In the genomic region with DNA sequence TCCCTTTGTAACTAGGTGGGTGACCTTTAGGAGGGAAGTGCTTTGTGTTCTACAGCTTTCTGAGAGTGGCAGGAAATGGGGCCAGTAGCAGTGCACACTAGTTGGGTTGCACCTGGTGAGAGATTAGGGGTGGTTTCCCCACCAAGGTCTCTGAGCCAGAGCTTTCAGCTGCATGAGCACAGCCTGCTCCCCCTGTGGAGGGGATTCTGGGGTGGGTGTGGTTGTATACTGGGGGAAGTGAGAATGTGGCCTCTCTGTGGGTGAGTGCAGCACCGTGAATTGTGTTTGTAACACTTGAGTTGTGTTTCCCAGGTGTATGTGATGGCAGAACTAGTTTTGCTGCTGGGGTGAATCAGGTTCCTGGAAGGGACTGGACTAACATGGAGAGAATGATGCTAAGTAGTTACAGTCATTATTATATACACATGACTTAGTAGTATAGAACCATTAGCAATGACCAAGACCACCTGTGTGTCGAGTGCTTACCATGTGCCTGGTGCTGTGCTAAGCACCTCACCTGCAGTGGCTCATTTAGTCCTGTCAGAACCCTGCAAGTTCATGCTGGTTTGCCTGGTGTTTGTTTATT, we compare ENCODE assay signal across 9 cellular contexts. TPM values are rescaled to one million over a fixed set of nuclear protein-coding genes. Genes with fewer than 3 reads are reported as not detected.
DNase-seq lines count a peak whose midpoint lies in the region; ATAC-seq, FAIRE-seq and TF ChIP-seq lines count a peak whose summit lies in the region.
"Had no signal": no experiment of that assay in that cellular context is flagged by ENCODE, and none has a peak within 500 bp of the region (broad histone marks: within the 10 kb centered on the region; RNA-seq: fewer than 3 reads in every experiment).

No MANE protein-coding gene starts in this region.

- peak overlapping the region; percentile 93; the same call in 1 of the 2 replicates for H2BK15ac ChIP-seq in H1 (ENCODE audit: low read length)

- in situ Hi-C loops in gastrocnemius medialis (cut with MboI; ENCODE audit: low sequenced_read_pairs in 4 of 4): loop anchor here in 1 of 4 donors (10.0 kb wide), 1 partner anchor 59 kb away; no protein-coding TSS in a partner anchor

- peak overlapping the region; percentile 99; the same call in 1 of the 2 replicates for H2BK12ac ChIP-seq in H1 (ENCODE audit: low read depth, low read length)

- H3K4ac ChIP-seq in H1 (replicated peaks; ENCODE audit: insufficient read length, low read depth, low read length): no peak overlapping the region

- no peak overlapping the region for H3K9ac ChIP-seq in H1 (replicated peaks in 1 of 4; ENCODE audit: extremely low read depth in 1 of 4, low read depth in 3 of 4, low read length in 3 of 4)

- peak overlapping the region; percentile 100 for H2AK5ac ChIP-seq in H1 (ENCODE audit: low read depth, low read length)

- H3K23ac ChIP-seq in H1 (ENCODE audit: insufficient read length): no peak overlapping the region

- peaks cover 0 to 4% of the 10 kb centered on the region in 2 experiments; a peak in 1 of 4 replicates for H3K79me2 ChIP-seq in H1 (ENCODE audit: control insufficient read depth in 1 of 2, insufficient read depth in 2 of 2, low read length in 2 of 2)

- TF ChIP-seq POLR2A in H1 (IDR thresholded peaks at IDR 0.05; ENCODE audit: control extremely low read depth in 1 of 2, low read depth in 2 of 2, low read length in 2 of 2) (no peak), gastrocnemius medialis (IDR thresholded peaks at IDR 0.05) (no peak)

- H3K23me2 ChIP-seq in H1 (ENCODE audit: low read depth, low read length): peaks cover 6% of the 10 kb centered on the region

- no peak overlapping the region for H4K91ac ChIP-seq in H1 (replicated peaks; ENCODE audit: insufficient read length, low read length)

- H2BK20ac ChIP-seq in H1 (ENCODE audit: low read length): peak overlapping the region; percentile 4; the same call in 1 of the 2 replicates

- H3K9me3 ChIP-seq in CD4-positive, alpha-beta T cell (ENCODE audit: control insufficient read depth, low read length): no peaks in the 10 kb centered on the region
- H3K9me3 ChIP-seq in H1 (ENCODE audit: insufficient read depth in 2 of 2, low read depth in 1 of 2, low read length in 1 of 2) (no peaks in the 10 kb centered on the region), gastrocnemius medialis (no peaks in the 10 kb centered on the region)

- no peaks in the 10 kb centered on the region; the same call in 1 of the 2 replicates for H3K79me1 ChIP-seq in H1 (ENCODE audit: low read depth, low read length)

- no peak overlapping the region for H3K56ac ChIP-seq in H1 (replicated peaks; ENCODE audit: insufficient read length, low read depth, low read length)

- ATAC-seq in CD4-positive, alpha-beta T cell (ENCODE audit: poor library complexity): peak; percentile 77
- ATAC-seq in HG03139 (IDR thresholded peaks at IDR 0.05; ENCODE audit: unreplicated experiment) (peak; percentile 68), WTC11 (peak; percentile 1), gastrocnemius medialis (no peak)

- TF ChIP-seq RAD21 in H1 (IDR thresholded peaks at IDR 0.05 in 1 of 2, conservative IDR thresholded peaks at IDR 0.05 in 1 of 2; ENCODE audit: low read depth in 2 of 2, low read length in 2 of 2): no peak

- H3K4me1 Mint-ChIP-seq in CD4-positive, alpha-beta T cell (ENCODE audit: low read depth): peaks cover 41% of the 10 kb centered on the region
- H3K4me1 Mint-ChIP-seq in WTC11: peaks cover 69% of the 10 kb centered on the region

- intact Hi-C loops in CD4-positive, alpha-beta T cell (cut with DNase I, micrococcal nuclease): loop anchor here in 1 of 2 experiments (2.0 to 10.0 kb wide), 5 partner anchors 15 to 209 kb away; no protein-coding TSS in a partner anchor
- intact Hi-C loops in gastrocnemius medialis (cut with DNase I; ENCODE audit: low total_unique reads): loop anchor here (5.0 to 10.0 kb wide), 2 partner anchors 111 to 539 kb away; a partner anchor contains a TSS

- POLR2A ChIA-PET in CD4-positive, alpha-beta T cell (lab: Charles Lee): interaction anchor here (0.6 to 2.9 kb wide), 15 partner anchors 9 to 129 kb away, joined by 3 to 21 read pairs (median 6); a partner anchor contains a TSS
- POLR2A ChIA-PET in WTC11 (lab: Charles Lee) (interaction anchor here (0.9 to 4.8 kb wide), 10 partner anchors 12 to 130 kb away, joined by 3 to 54 read pairs (median 4); a partner anchor contains a TSS), H1 (lab: Charles Lee; ENCODE audit: partially characterized antibody) (interaction anchor here (0.6 to 9.8 kb wide), 17 partner anchors 14 to 140 kb away, joined by 3 to 212 read pairs (median 4); a partner anchor contains a TSS)

- no peak overlapping the region for H2BK120ac ChIP-seq in H1 (replicated peaks; ENCODE audit: low read depth, low read length)

- H3K14ac ChIP-seq in H1 (ENCODE audit: insufficient read length): no peak overlapping the region

- H3K4me3 Mint-ChIP-seq in CD4-positive, alpha-beta T cell: peak overlapping the region; percentile 84
- peak overlapping the region; percentile 54 for H3K4me3 Mint-ChIP-seq in WTC11

- no peak overlapping the region for H2AFZ ChIP-seq in H1 (ENCODE audit: low read length)

- no peaks in the 10 kb centered on the region for H3K27me3 ChIP-seq in CD4-positive, alpha-beta T cell (ENCODE audit: control insufficient read depth, insufficient read depth, low read length)
- H3K27me3 ChIP-seq in H1 (replicated peaks in 1 of 4; ENCODE audit: control insufficient read depth in 3 of 4, extremely low read depth in 1 of 4, insufficient read depth in 3 of 4, low read length in 3 of 4): no peaks in the 10 kb centered on the region; a peak in 1 of 7 replicates
- no peaks in the 10 kb centered on the region for H3K27me3 ChIP-seq in gastrocnemius medialis

- H3K4me1 ChIP-seq in H1 (replicated peaks in 1 of 4; ENCODE audit: control insufficient read depth in 3 of 4, insufficient read depth in 4 of 4, low read length in 3 of 4) (peaks cover 29 to 54% (median 42%) of the 10 kb centered on the region in 4 experiments), gastrocnemius medialis (peaks cover 48 to 58% of the 10 kb centered on the region in 2 donors)

- 88% methylated on average over 2 of the region's 2 CpGs; no CpG with 5 or more reads in 1 of the 2 experiments for WGBS in H1 (ENCODE audit: extremely low coverage in 1 of 2, insufficient coverage in 1 of 2, insufficient read length in 1 of 2, insufficient replicate concordance in 2 of 2, low coverage in 1 of 2, low lambda C conversion rate in 2 of 2, missing lambda C conversion rate in 1 of 2), 2 experiments

- H3K18ac ChIP-seq in H1 (ENCODE audit: extremely low read depth, low read length): peak overlapping the region; percentile 55; the same call in 1 of the 2 replicates

- H2BK5ac ChIP-seq in H1 (ENCODE audit: low read depth, low read length): peak overlapping the region; percentile 1; the same call in 1 of the 2 replicates

- TF ChIP-seq EP300 in H1 (IDR thresholded peaks at IDR 0.05; ENCODE audit: borderline replicate concordance in 1 of 2, low read depth in 2 of 2, low read length in 2 of 2): no peak

- H3K36me3 ChIP-seq in H1 (ENCODE audit: control insufficient read depth in 2 of 4, insufficient read depth in 4 of 4, low read length in 3 of 4) (no peaks in the 10 kb centered on the region), gastrocnemius medialis (no peaks in the 10 kb centered on the region)

- peaks cover 0 to 15% of the 10 kb centered on the region in 2 experiments for H4K20me1 ChIP-seq in H1 (replicated peaks in 1 of 2; ENCODE audit: control insufficient read depth in 1 of 2, insufficient read depth in 2 of 2, low read length in 2 of 2)

- H3K4me3 ChIP-seq in H1 (ENCODE audit: extremely low read depth in 1 of 4, insufficient read depth in 2 of 4, low read depth in 3 of 4, low read length in 4 of 4) (no peak overlapping the region), gastrocnemius medialis (peak overlapping the region in 1 of 4 donors; percentile 79)

- CTCF ChIA-PET in CD4-positive, alpha-beta T cell (lab: Charles Lee): interaction anchor here (1.1 to 11.4 kb wide), 7 partner anchors 14 to 214 kb away, joined by 4 to 172 read pairs (median 9); no protein-coding TSS in a partner anchor
- CTCF ChIA-PET in WTC11 (lab: Charles Lee): interaction anchor here (0.5 to 12.0 kb wide), 44 partner anchors 7 to 333 kb away, joined by 3 to 247 read pairs (median 5); a partner anchor contains a TSS
- CTCF ChIA-PET in H1 (lab: Charles Lee; ENCODE audit: partially characterized antibody): interaction anchor here (0.6 to 20.3 kb wide), 36 partner anchors 9 to 333 kb away, joined by 3 to 385 read pairs (median 8); a partner anchor contains a TSS

- H3K27ac Mint-ChIP-seq in CD4-positive, alpha-beta T cell: peak overlapping the region; percentile 74
- peak overlapping the region; percentile 90 for H3K27ac Mint-ChIP-seq in WTC11

- no peak overlapping the region for H4K5ac ChIP-seq in H1 (ENCODE audit: insufficient read length, low read depth, low read length)

- FAIRE-seq in H1 (lab: Jason Lieb, UNC): no peak

- no peaks in the 10 kb centered on the region for H3K9me3 Mint-ChIP-seq in CD4-positive, alpha-beta T cell
- no peaks in the 10 kb centered on the region for H3K9me3 Mint-ChIP-seq in WTC11

- no peak for TF ChIP-seq CTCF in CD4-positive, alpha-beta T cell (IDR thresholded peaks at IDR 0.05)
- TF ChIP-seq CTCF in WTC11 (IDR thresholded peaks at IDR 0.05): no peak
- no peak for TF ChIP-seq CTCF in H1 (IDR thresholded peaks at IDR 0.05; ENCODE audit: control extremely low read depth in 1 of 3, insufficient read depth in 1 of 3, low read depth in 1 of 3, low read length in 3 of 3)
- no peak for TF ChIP-seq CTCF in gastrocnemius medialis (IDR thresholded peaks at IDR 0.05 in 4 of 5, conservative IDR thresholded peaks at IDR 0.05 in 1 of 5)

- H3K27ac ChIP-seq in CD4-positive, alpha-beta T cell (ENCODE audit: low read depth, low read length): no peak overlapping the region
- H3K27ac ChIP-seq in H1 (ENCODE audit: low read depth, low read length): no peak overlapping the region
- H3K27ac ChIP-seq in gastrocnemius medialis: peak overlapping the region; percentile 96 to 99 (median 98)
- H3K27ac ChIP-seq: HL-60 had no signal

- H3K4me2 ChIP-seq in H1 (ENCODE audit: insufficient read depth in 1 of 2, low read depth in 2 of 2, low read length in 2 of 2): peak overlapping the region; percentile 66 to 87; a peak in 2 of 4 replicates

- no peaks in the 10 kb centered on the region for H3K27me3 Mint-ChIP-seq in CD4-positive, alpha-beta T cell
- no peaks in the 10 kb centered on the region for H3K27me3 Mint-ChIP-seq in WTC11 (ENCODE audit: low read depth)

- no peaks in the 10 kb centered on the region for H3K36me3 Mint-ChIP-seq in CD4-positive, alpha-beta T cell (ENCODE audit: low read depth)
- no peaks in the 10 kb centered on the region for H3K36me3 Mint-ChIP-seq in WTC11

- no peak overlapping the region for H4K8ac ChIP-seq in H1 (ENCODE audit: extremely low read depth, insufficient read depth, low read length)

- peak; percentile 25 to 65 (median 44) for DNase-seq in CD4-positive, alpha-beta T cell
- peak; percentile 92 for DNase-seq in GM19238 (ENCODE audit: insufficient read length, low spot score)
- DNase-seq in WTC11 (ENCODE audit: low spot score): no peak
- peak in 1 of 2 experiments; percentile 57 for DNase-seq in H1 (ENCODE audit: low read depth in 1 of 2, low spot score in 2 of 2)
- no peak for DNase-seq in gastrocnemius medialis
- DNase-seq in NCI-H1436 (lab: John Stamatoyannopoulos, UW): no peak
- no peak for DNase-seq in NCI-H1930 (lab: John Stamatoyannopoulos, UW)

RNA-seq across cellular contexts. Expression of a gene that starts 11.8 kb away (rescaled TPM):
- 1 to 10 TPM; 1.9 to 2.7 TPM for total RNA-seq in CD4-positive, alpha-beta T cell
- total RNA-seq in WTC11 (2021) (77.5 to 97.2 TPM (median 78.0 TPM) in 3 replicates), gastrocnemius medialis (10 to 100 TPM; 38.5 to 83.8 (median 60.9) TPM)
- 74.0 and 78.3 TPM in 2 replicates for total RNA-seq in H1 (2021; fragmentation: NEBNext Ultra II Directional; extraction: Animal tissue kit (Norgen Biotek cat#: 25700))
- polyA plus RNA-seq in H1 (2011; rRNA removed): 61.4 and 83.5 TPM in 2 replicates
- polyA plus RNA-seq in H1 (2011; cell fraction: cytosol; rRNA removed): 68.8 TPM
- 52.7 TPM for polyA plus RNA-seq in H1 (2011; cell fraction: nucleus; rRNA removed)
- 35.6 to 47.4 TPM (median 43.3 TPM) in 4 replicates for polyA plus RNA-seq in H1 (2012, experiment 1 of 2)
- 56.6 TPM for polyA plus RNA-seq in H1 (2012, experiment 2 of 2)
- 62.3 TPM for polyA plus RNA-seq in H1 (2013, experiment 1 of 2)
- 67.3 TPM for polyA plus RNA-seq in H1 (2013, experiment 2 of 2)
- polyA minus RNA-seq in H1 (2011; rRNA and poly(A)+ RNA removed): 25.6 and 39.8 TPM in 2 replicates
- polyA minus RNA-seq in H1 (2011; cell fraction: cytosol; rRNA and poly(A)+ RNA removed): 50.7 TPM
- polyA minus RNA-seq in H1 (2011; cell fraction: nucleus; rRNA and poly(A)+ RNA removed): 39.2 TPM

Comparison
In these comparisons a context has a peak if more than half of its experiments do, and no peak if none do; other contexts are left out.
1. ATAC-seq: peak in CD4-positive, alpha-beta T cell (single experiment), HG03139 (single experiment) and WTC11 (single experiment); none in gastrocnemius medialis (0 of 2).
2. DNase-seq: peak in CD4-positive, alpha-beta T cell (10 of 10) and GM19238 (single experiment); none in WTC11 (single experiment), gastrocnemius medialis (0 of 2), NCI-H1436 (single experiment) and NCI-H1930 (0 of 2).
3. H3K27ac ChIP-seq: peak in gastrocnemius medialis (4 of 4); none in CD4-positive, alpha-beta T cell (single experiment) and H1 (single experiment).
4. RNA of a gene that starts 11.8 kb away (total RNA-seq): 77.5 to 97.2 TPM in WTC11, 74.0 to 78.3 TPM in H1 and 38.5 to 83.8 TPM in gastrocnemius medialis; 1.9 to 2.7 TPM in CD4-positive, alpha-beta T cell; every median in the first group is over 10 times any median in the second.